Comparison of ENCODE assay signal across 9 cellular contexts in the genomic region with DNA sequence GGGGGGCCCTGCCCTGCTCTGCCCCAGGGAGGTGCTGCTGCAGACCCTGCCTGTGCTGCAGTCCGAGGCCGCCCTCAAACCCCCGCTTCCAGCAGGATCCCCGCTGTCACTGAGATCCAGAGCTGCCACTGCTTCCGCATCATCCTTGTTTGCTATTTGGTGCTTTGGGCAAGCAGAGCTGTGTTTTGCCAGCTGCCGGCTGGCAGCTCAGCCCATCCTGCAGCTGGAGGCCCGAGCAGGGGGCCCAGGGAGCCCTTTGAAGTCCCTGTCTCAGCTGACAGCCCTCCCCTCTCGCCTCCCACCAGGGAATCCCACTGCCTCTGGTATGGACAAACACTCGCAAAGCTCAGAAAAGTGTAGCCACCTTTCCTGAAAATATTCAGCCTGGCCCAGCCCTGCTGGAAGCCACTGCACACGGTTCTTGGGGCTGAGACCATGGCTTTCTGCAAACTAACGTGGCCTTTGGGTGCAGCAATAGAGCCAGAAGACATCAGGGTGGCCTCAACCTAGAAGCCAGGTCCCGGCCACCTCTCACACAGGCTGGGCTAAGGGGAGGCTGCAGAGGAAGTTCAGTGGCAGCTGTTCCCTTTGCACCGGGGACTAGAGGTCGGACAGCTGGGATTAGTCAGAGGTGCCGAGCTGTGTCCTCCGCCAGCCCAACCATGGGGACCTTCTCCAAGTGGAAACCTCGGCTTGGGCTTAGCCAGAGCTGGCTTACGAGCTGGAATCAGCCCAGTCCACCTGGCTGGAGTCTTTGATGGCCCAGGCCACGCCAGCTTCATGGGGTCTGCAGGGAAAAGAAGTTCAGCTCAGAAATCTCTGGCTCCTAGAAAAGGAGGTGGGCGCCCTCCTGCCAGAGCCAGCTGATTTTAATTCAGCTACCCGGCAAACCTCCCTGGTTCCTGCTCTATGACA.
DNase-seq lines count a peak whose midpoint lies in the region; ATAC-seq and TF ChIP-seq lines count a peak whose summit lies in the region.
"Had no signal": no experiment of that assay in that cellular context is flagged by ENCODE, and none has a peak within 500 bp of the region (broad histone marks: within the 10 kb centered on the region; RNA-seq: fewer than 3 reads in every experiment).

No MANE protein-coding gene starts in this region.

- peaks cover 8% of the 10 kb centered on the region for H3K4me1 Mint-ChIP-seq in activated naive CD8-positive, alpha-beta T cell treated with anti-CD3 and anti-CD28 coated beads, Interleukin-2, amount 50 U/mL, for 24 hours
- H3K4me1 Mint-ChIP-seq in activated CD8-positive, alpha-beta T cell treated with anti-CD3 and anti-CD28 coated beads, Interleukin-2, amount 10 ng/mL, durations not matched to agents 7 days and 5 days (ENCODE audit: low read depth): peaks cover 11% of the 10 kb centered on the region

- TF ChIP-seq CTCF in SK-N-SH (IDR thresholded peaks at IDR 0.05): no peak
- TF ChIP-seq CTCF in right atrium auricular region (IDR thresholded peaks at IDR 0.05): no peak
- no peak for TF ChIP-seq CTCF in stomach (IDR thresholded peaks at IDR 0.05)

- H2AFZ ChIP-seq in SK-N-SH (ENCODE audit: low read depth): no peak overlapping the region

- H3K4me3 ChIP-seq in Jurkat, Clone E6-1 (ENCODE audit: low read length): peak overlapping the region; percentile 9
- no peak overlapping the region for H3K4me3 ChIP-seq in SK-N-SH (ENCODE audit: low read depth in 2 of 2, low read length in 1 of 2)
- no peak overlapping the region for H3K4me3 ChIP-seq in right atrium auricular region
- no peak overlapping the region for H3K4me3 ChIP-seq in stomach

- H3K9ac ChIP-seq in SK-N-SH: no peak overlapping the region

- intact Hi-C loops in stomach (cut with DNase I; ENCODE audit: low total_unique reads): no loop called here

- no peaks in the 10 kb centered on the region for H3K9me3 Mint-ChIP-seq in activated naive CD8-positive, alpha-beta T cell treated with anti-CD3 and anti-CD28 coated beads, Interleukin-2, amount 50 U/mL, for 24 hours
- no peaks in the 10 kb centered on the region for H3K9me3 Mint-ChIP-seq in activated CD8-positive, alpha-beta T cell treated with anti-CD3 and anti-CD28 coated beads, Interleukin-2, amount 10 ng/mL, durations not matched to agents 7 days and 5 days (ENCODE audit: insufficient read depth)
- H3K9me3 Mint-ChIP-seq: activated naive CD4-positive, alpha-beta T cell treated with anti-CD3 and anti-CD28 coated beads, Interleukin-2, amount 50 U/mL, for 72 hours had no signal

- H3K79me2 ChIP-seq in SK-N-SH (ENCODE audit: insufficient read depth): no peaks in the 10 kb centered on the region

- H3K4me1 ChIP-seq in SK-N-SH (ENCODE audit: control insufficient read depth in 1 of 2, insufficient read depth in 2 of 2, low read depth in 1 of 2, low read length in 1 of 2): peaks cover 11 to 12% of the 10 kb centered on the region in 2 experiments; a peak in 2 of 4 replicates
- H3K4me1 ChIP-seq in right atrium auricular region: peaks cover 0 to 46% of the 10 kb centered on the region in 2 donors
- peaks cover 28 to 39% (median 34%) of the 10 kb centered on the region in 4 donors for H3K4me1 ChIP-seq in stomach

- no peak for TF ChIP-seq POLR2A in stomach (IDR thresholded peaks at IDR 0.05)

- H3K27me3 ChIP-seq in SK-N-SH (ENCODE audit: insufficient read depth) (no peaks in the 10 kb centered on the region), right atrium auricular region (no peaks in the 10 kb centered on the region), stomach (no peaks in the 10 kb centered on the region)

- TF ChIP-seq RAD21 in SK-N-SH (IDR thresholded peaks at IDR 0.05; ENCODE audit: low read length): no peak

- H3K27ac Mint-ChIP-seq in activated naive CD8-positive, alpha-beta T cell treated with anti-CD3 and anti-CD28 coated beads, Interleukin-2, amount 50 U/mL, for 24 hours: no peak overlapping the region
- no peak overlapping the region for H3K27ac Mint-ChIP-seq in activated CD8-positive, alpha-beta T cell treated with anti-CD3 and anti-CD28 coated beads, Interleukin-2, amount 10 ng/mL, durations not matched to agents 7 days and 5 days
- H3K27ac Mint-ChIP-seq: activated naive CD4-positive, alpha-beta T cell treated with anti-CD3 and anti-CD28 coated beads, Interleukin-2, amount 50 U/mL, for 72 hours had no signal

- no peaks in the 10 kb centered on the region for H3K9me2 ChIP-seq in SK-N-SH

- H3K4me2 ChIP-seq in SK-N-SH: peak overlapping the region; percentile 52; the same call in 1 of the 2 replicates

- DNase-seq in Jurkat, Clone E6-1 (ENCODE audit: low read depth, low spot score): no peak
- DNase-seq in SK-N-SH (no peak), right atrium auricular region (ENCODE audit: low spot score) (peak; percentile 77), stomach (peak; percentile 28)
- DNase-seq in activated naive CD8-positive, alpha-beta T cell treated with anti-CD3 and anti-CD28 coated beads, Interleukin-2, amount 50 U/mL, for 24 hours: no peak
- no peak for DNase-seq in activated CD8-positive, alpha-beta T cell treated with anti-CD3 and anti-CD28 coated beads, Interleukin-2, amount 10 ng/mL, durations not matched to agents 7 days and 5 days

- no peaks in the 10 kb centered on the region for H3K36me3 Mint-ChIP-seq in activated naive CD8-positive, alpha-beta T cell treated with anti-CD3 and anti-CD28 coated beads, Interleukin-2, amount 50 U/mL, for 24 hours (ENCODE audit: low read depth)
- no peaks in the 10 kb centered on the region for H3K36me3 Mint-ChIP-seq in activated CD8-positive, alpha-beta T cell treated with anti-CD3 and anti-CD28 coated beads, Interleukin-2, amount 10 ng/mL, durations not matched to agents 7 days and 5 days (ENCODE audit: low read depth)
- H3K36me3 Mint-ChIP-seq: activated naive CD4-positive, alpha-beta T cell treated with anti-CD3 and anti-CD28 coated beads, Interleukin-2, amount 50 U/mL, for 72 hours had no signal

- no peak overlapping the region for H3K27ac ChIP-seq in SK-N-SH (ENCODE audit: low read depth in 2 of 2, low read length in 1 of 2)
- peak overlapping the region; percentile 75 to 89 for H3K27ac ChIP-seq in right atrium auricular region
- peak overlapping the region in 2 of 5 donors; percentile 20 to 73 for H3K27ac ChIP-seq in stomach

- no peak overlapping the region for H3K4me3 Mint-ChIP-seq in activated naive CD8-positive, alpha-beta T cell treated with anti-CD3 and anti-CD28 coated beads, Interleukin-2, amount 50 U/mL, for 24 hours
- no peak overlapping the region for H3K4me3 Mint-ChIP-seq in activated CD8-positive, alpha-beta T cell treated with anti-CD3 and anti-CD28 coated beads, Interleukin-2, amount 10 ng/mL, durations not matched to agents 7 days and 5 days

- H3F3A ChIP-seq in SK-N-SH (replicated peaks; ENCODE audit: insufficient read depth): peaks cover 7% of the 10 kb centered on the region

- WGBS in SK-N-SH (ENCODE audit: low lambda C conversion rate): 56% methylated on average over 6 of the region's 21 CpGs
- 50 to 68% (median 63%) methylated on average over 16 to 21 of the region's 21 CpGs for WGBS in stomach, 5 donors

- POLR2A ChIA-PET in SK-N-SH (lab: Yijun Ruan, JAX): interaction anchor here (1.0 kb wide), 1 partner anchor 28 kb away, joined by 3 read pairs; no protein-coding TSS in a partner anchor
- POLR2A ChIA-PET in activated CD8-positive, alpha-beta T cell treated with anti-CD3 and anti-CD28 coated beads, Interleukin-2, amount 10 ng/mL, durations not matched to agents 7 days and 5 days (lab: Charles Lee): no interaction called here

- H3K9me3 ChIP-seq in SK-N-SH (no peaks in the 10 kb centered on the region), right atrium auricular region (no peaks in the 10 kb centered on the region), stomach (no peaks in the 10 kb centered on the region)

- H4K20me1 ChIP-seq in SK-N-SH (ENCODE audit: insufficient read depth): no peaks in the 10 kb centered on the region

- H3K27me3 Mint-ChIP-seq in activated naive CD8-positive, alpha-beta T cell treated with anti-CD3 and anti-CD28 coated beads, Interleukin-2, amount 50 U/mL, for 24 hours: peaks cover 2% of the 10 kb centered on the region
- peaks cover 5% of the 10 kb centered on the region for H3K27me3 Mint-ChIP-seq in activated CD8-positive, alpha-beta T cell treated with anti-CD3 and anti-CD28 coated beads, Interleukin-2, amount 10 ng/mL, durations not matched to agents 7 days and 5 days (ENCODE audit: low read depth)

- CTCF ChIA-PET in SK-N-SH (lab: Yijun Ruan, JAX): interaction anchor here (0.7 to 1.0 kb wide), 3 partner anchors 9 to 190 kb away, joined by 3 to 4 read pairs (median 4); no protein-coding TSS in a partner anchor
- CTCF ChIA-PET in activated CD8-positive, alpha-beta T cell treated with anti-CD3 and anti-CD28 coated beads, Interleukin-2, amount 10 ng/mL, durations not matched to agents 7 days and 5 days (lab: Charles Lee): interaction anchor here (0.9 to 1.9 kb wide), 6 partner anchors 10 to 133 kb away, joined by 3 to 5 read pairs (median 4); no protein-coding TSS in a partner anchor

- ATAC-seq in activated naive CD8-positive, alpha-beta T cell treated with anti-CD3 and anti-CD28 coated beads, Interleukin-2, amount 50 U/mL, for 24 hours: no peak
- ATAC-seq in GM18870 (IDR thresholded peaks at IDR 0.05; ENCODE audit: unreplicated experiment) (no peak), GM19455 (IDR thresholded peaks at IDR 0.05; ENCODE audit: unreplicated experiment) (no peak)
- ATAC-seq in activated CD8-positive, alpha-beta T cell treated with anti-CD3 and anti-CD28 coated beads, Interleukin-2, amount 10 ng/mL, durations not matched to agents 7 days and 5 days: no peak

- TF ChIP-seq EP300 in SK-N-SH (IDR thresholded peaks at IDR 0.05; ENCODE audit: borderline replicate concordance in 1 of 2, low read depth in 1 of 2, low read length in 1 of 2) (no peak), stomach (IDR thresholded peaks at IDR 0.05) (no peak)

- H3K36me3 ChIP-seq in SK-N-SH (replicated peaks in 1 of 2; ENCODE audit: control insufficient read depth in 1 of 2, insufficient read depth in 2 of 2, low read length in 1 of 2) (no peaks in the 10 kb centered on the region), right atrium auricular region (no peaks in the 10 kb centered on the region), stomach (no peaks in the 10 kb centered on the region)

TF ChIP-seq in SK-N-SH, 30 proteins besides CTCF, POLR2A, EP300 and RAD21 (continues in another document):
- TF ChIP-seq, protein P1, sequence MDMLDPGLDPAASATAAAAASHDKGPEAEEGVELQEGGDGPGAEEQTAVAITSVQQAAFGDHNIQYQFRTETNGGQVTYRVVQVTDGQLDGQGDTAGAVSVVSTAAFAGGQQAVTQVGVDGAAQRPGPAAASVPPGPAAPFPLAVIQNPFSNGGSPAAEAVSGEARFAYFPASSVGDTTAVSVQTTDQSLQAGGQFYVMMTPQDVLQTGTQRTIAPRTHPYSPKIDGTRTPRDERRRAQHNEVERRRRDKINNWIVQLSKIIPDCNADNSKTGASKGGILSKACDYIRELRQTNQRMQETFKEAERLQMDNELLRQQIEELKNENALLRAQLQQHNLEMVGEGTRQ (IDR thresholded peaks at IDR 0.05; ENCODE audit: borderline replicate concordance, low read depth, low read length): no peak

Comparison
In these comparisons a context has a peak if more than half of its experiments do, and no peak if none do; other contexts are left out.
1. DNase-seq: peak in right atrium auricular region (single experiment) and stomach (single experiment); none in Jurkat, Clone E6-1 (single experiment), SK-N-SH (single experiment), activated naive CD8-positive, alpha-beta T cell treated with anti-CD3 and anti-CD28 coated beads, Interleukin-2, amount 50 U/mL, for 24 hours (single experiment) and activated CD8-positive, alpha-beta T cell treated with anti-CD3 and anti-CD28 coated beads, Interleukin-2, amount 10 ng/mL, durations not matched to agents 7 days and 5 days (single experiment).
2. H3K27ac ChIP-seq: peak in right atrium auricular region (2 of 2); none in SK-N-SH (0 of 2).